ENCODE assay signal across 27 cellular contexts in the genomic region with DNA sequence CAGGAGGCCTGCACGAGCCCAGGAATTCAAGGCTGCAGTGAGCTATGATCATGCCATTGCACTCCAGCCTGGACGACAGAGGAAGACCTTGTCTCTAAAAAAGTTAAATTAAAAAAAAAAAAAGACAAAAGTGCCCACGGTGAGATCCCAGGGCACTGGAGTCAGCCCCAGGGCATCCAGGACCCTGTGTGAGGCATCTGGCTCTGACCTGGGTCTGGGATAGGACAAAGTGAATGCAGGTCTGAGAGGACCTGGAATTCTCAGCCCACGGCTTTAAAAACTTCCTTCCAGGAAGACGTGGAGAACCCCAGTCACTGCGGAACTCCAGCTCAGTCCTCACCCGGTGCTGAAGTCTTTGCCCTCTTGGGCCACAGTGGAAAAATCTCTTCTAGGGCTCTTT.
"Had no signal": no experiment of that assay in that cellular context is flagged by ENCODE, and none has a peak within 500 bp of the region (broad histone marks: within the 10 kb centered on the region; RNA-seq: fewer than 3 reads in every experiment).

No MANE protein-coding gene starts in this region.

- DNase-seq: activated effector memory CD4-positive, alpha-beta T cell treated with anti-CD3 and anti-CD28 coated beads, Interleukin-2, amount 50 U/mL, for 16 hours; activated effector memory CD4-positive, alpha-beta T cell treated with Interleukin-2 at 50 U/mL for 16 hours; activated gamma-delta T cell; activated gamma-delta T cell treated with Interleukin-2 at 50 U/mL for 16 hours; activated naive CD4-positive, alpha-beta T cell; activated naive CD4-positive, alpha-beta T cell treated with anti-CD3 and anti-CD28 coated beads for 36 hours; activated naive CD4-positive, alpha-beta T cell treated with anti-CD3 and anti-CD28 coated beads, Interleukin-2, amount 10 ng/mL, durations not matched to agents 7 days and 5 days; activated naive CD4-positive, alpha-beta T cell treated with anti-CD3 and anti-CD28 coated beads, Interleukin-2, amount 50 U/mL, for 16 hours; activated naive CD4-positive, alpha-beta T cell treated with Interleukin-2 at 50 U/mL for 16 hours; activated naive CD8-positive, alpha-beta T cell treated with anti-CD3 and anti-CD28 coated beads for 36 hours; activated naive CD8-positive, alpha-beta T cell treated with anti-CD3 and anti-CD28 coated beads, Interleukin-2, amount 10 ng/mL, durations not matched to agents 7 days and 5 days; activated naive CD8-positive, alpha-beta T cell treated with anti-CD3 and anti-CD28 coated beads, Interleukin-2, amount 50 U/mL, for 24 hours; activated T-cell treated with anti-CD3 and anti-CD28 coated beads, Interleukin-2, amount 50 U/mL, for 1 hour; activated T-cell treated with anti-CD3 and anti-CD28 coated beads, Interleukin-2, amount 50 U/mL, for 24 hours; activated T-cell treated with anti-CD3 and anti-CD28 coated beads, Interleukin-2, amount 50 U/mL, for 4 hours; activated T-cell treated with anti-CD3 and anti-CD28 coated beads, Interleukin-2, amount 50 U/mL, for 48 hours; activated T-cell treated with anti-CD3 and anti-CD28 coated beads, Interleukin-2, amount 50 U/mL, for 72 hours; adrenal gland; amniotic stem cell; amygdala; anterior cingulate cortex; aorta; body of pancreas; brain microvascular endothelial cell; caudate nucleus; central memory CD4-positive, alpha-beta T cell; cerebellar nuclear complex had no signal
